24 cellular contexts compared by ENCODE assay signal in the genomic region with DNA sequence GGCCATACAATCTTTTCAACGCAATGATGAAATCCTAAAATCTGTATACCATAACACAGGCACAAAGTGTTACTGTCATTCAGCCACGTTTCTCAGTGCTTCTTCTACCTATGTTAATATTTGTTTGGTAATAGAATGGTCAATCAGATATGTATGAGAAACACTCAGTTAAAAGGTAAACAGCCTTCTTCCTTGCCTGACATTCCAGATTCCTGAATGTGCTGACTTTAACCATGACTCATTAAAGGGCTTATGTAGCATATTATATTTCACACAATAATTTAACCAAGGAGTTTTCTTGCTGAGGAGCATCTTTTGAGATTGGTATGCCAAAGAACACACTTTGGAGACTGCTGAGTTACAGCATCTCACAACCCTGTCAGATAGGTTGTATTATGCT.
A peak's percentile ranks its signal among the peaks of the same experiment; 100 is the strongest.
DNase-seq lines count a peak whose midpoint lies in the region; ATAC-seq, FAIRE-seq and TF ChIP-seq lines count a peak whose summit lies in the region.
"Had no signal": no experiment of that assay in that cellular context is flagged by ENCODE, and none has a peak within 500 bp of the region (broad histone marks: within the 10 kb centered on the region; RNA-seq: fewer than 3 reads in every experiment).

No MANE protein-coding gene starts in this region.

- H3K4me1 ChIP-seq in Panc1 (ENCODE audit: control insufficient read depth, insufficient read depth, low read length), result no peaks in the 10 kb centered on the region

- H3K4me1 Mint-ChIP-seq in activated CD8-positive, alpha-beta memory T cell treated with anti-CD3 and anti-CD28 coated beads, Interleukin-2, amount 10 ng/mL, durations not matched to agents 7 days and 5 days, result no peaks in the 10 kb centered on the region
- H3K4me1 Mint-ChIP-seq: WTC11 had no signal

- TF ChIP-seq CTCF in Panc1 (IDR thresholded peaks at IDR 0.05), result no peak

- intact Hi-C loops in Panc1 (cut with micrococcal nuclease; ENCODE audit: unreplicated experiment), result no loop called here

- TF ChIP-seq POLR2A in H54 (IDR thresholded peaks at IDR 0.05; ENCODE audit: low read depth, low read length), result no peak

- no peak overlapping the region for H3K27ac Mint-ChIP-seq in activated CD8-positive, alpha-beta memory T cell treated with anti-CD3 and anti-CD28 coated beads, Interleukin-2, amount 10 ng/mL, durations not matched to agents 7 days and 5 days
- H3K27ac Mint-ChIP-seq: activated T-helper 2 cell treated with anti-CD3 and anti-CD28 coated beads, Interferon-gamma antibody, Interleukin-2, Interleukin-4, amounts not matched to agents 10 μg/mL and 5 μg/mL and 100 μg/mL, durations not matched to agents 14 hours and 24 hours and 36 hours; HFFc6; WTC11 had no signal

- no peaks in the 10 kb centered on the region for H3K36me3 ChIP-seq in Panc1 (ENCODE audit: control insufficient read depth, insufficient read depth, low read length)

- no peaks in the 10 kb centered on the region for H3K9me3 Mint-ChIP-seq in activated CD8-positive, alpha-beta memory T cell treated with anti-CD3 and anti-CD28 coated beads, Interleukin-2, amount 10 ng/mL, durations not matched to agents 7 days and 5 days (ENCODE audit: low read depth)
- H3K9me3 Mint-ChIP-seq: activated T-helper 2 cell treated with anti-CD3 and anti-CD28 coated beads, Interferon-gamma antibody, Interleukin-2, Interleukin-4, amounts not matched to agents 10 μg/mL and 5 μg/mL and 100 μg/mL, durations not matched to agents 14 hours and 24 hours and 36 hours had no signal

- no TSS peak for BruUV-seq in Panc1 (replicated peaks; lab: Mats Ljungman, UMichigan)

- H3K27ac ChIP-seq in Panc1 (ENCODE audit: low read length), result no peak overlapping the region

- no peak overlapping the region for H3K4me3 Mint-ChIP-seq in activated CD8-positive, alpha-beta memory T cell treated with anti-CD3 and anti-CD28 coated beads, Interleukin-2, amount 10 ng/mL, durations not matched to agents 7 days and 5 days
- H3K4me3 Mint-ChIP-seq: HFFc6, WTC11 had no signal

- no peaks in the 10 kb centered on the region for H3K9me3 ChIP-seq in Panc1 (ENCODE audit: control insufficient read depth, insufficient read depth, low read depth, low read length)

- peak; percentile 88 for FAIRE-seq in H54 (lab: Jason Lieb, UNC)
- FAIRE-seq: K562, kidney had no signal

- H3K27me3 Mint-ChIP-seq in activated CD8-positive, alpha-beta memory T cell treated with anti-CD3 and anti-CD28 coated beads, Interleukin-2, amount 10 ng/mL, durations not matched to agents 7 days and 5 days, result no peaks in the 10 kb centered on the region

- no peaks in the 10 kb centered on the region for H3K27me3 ChIP-seq in Panc1 (ENCODE audit: control insufficient read depth, insufficient read depth, low read length)

- CTCF ChIA-PET in Panc1 (lab: Charles Lee), result no interaction called here
- CTCF ChIA-PET in activated CD8-positive, alpha-beta memory T cell treated with anti-CD3 and anti-CD28 coated beads, Interleukin-2, amount 10 ng/mL, durations not matched to agents 7 days and 5 days (lab: Charles Lee), result no interaction called here

- DNase-seq in H54 (ENCODE audit: insufficient read length, low spot score) (no peak), Panc1 (ENCODE audit: low read depth, low spot score) (peak; percentile 53), dedifferentiated amniotic fluid mesenchymal stem cell (ENCODE audit: extremely low spot score) (peak; percentile 27), non-pigmented ciliary epithelial cell (ENCODE audit: low read depth) (peak; percentile 45), ureter (ENCODE audit: low spot score) (no peak), AML-193 (lab: John Stamatoyannopoulos, UW) (no peak)
- DNase-seq in activated CD8-positive, alpha-beta memory T cell treated with anti-CD3 and anti-CD28 coated beads, Interleukin-2, amount 10 ng/mL, durations not matched to agents 7 days and 5 days, result no peak
- DNase-seq: activated CD8-positive, alpha-beta memory T cell treated with anti-CD3 and anti-CD28 coated beads for 24 hours; anterior cingulate cortex; cortex of kidney; erythroblast; HFFc6; kidney; NCI-H1048; NCI-H69; occipital lobe; stimulated activated CD4-positive, alpha-beta T cell treated with anti-CD3 and anti-CD28 coated beads, Interleukin-2, amount 100 ng/mL, for 48 hours; substantia nigra; T-helper 1 cell had no signal

- POLR2A ChIA-PET in Panc1 (lab: Charles Lee), result no interaction called here

- in situ Hi-C loops in Panc1 (cut with HindIII; ENCODE audit: low pct_unique_long_range_greater_than_20kb, low sequenced_read_pairs), result no loop called here

- H3K36me3 Mint-ChIP-seq in activated CD8-positive, alpha-beta memory T cell treated with anti-CD3 and anti-CD28 coated beads, Interleukin-2, amount 10 ng/mL, durations not matched to agents 7 days and 5 days, result no peaks in the 10 kb centered on the region
- H3K36me3 Mint-ChIP-seq: WTC11 had no signal

- no peak overlapping the region for H3K4me3 ChIP-seq in Panc1 (ENCODE audit: low read depth in 2 of 2, low read length in 2 of 2)
- H3K4me3 ChIP-seq: K562 had no signal

- peak; percentile 66; the same call in 1 of the 2 replicates for ATAC-seq in Panc1
- no peak for ATAC-seq in activated CD8-positive, alpha-beta memory T cell treated with anti-CD3 and anti-CD28 coated beads, Interleukin-2, amount 10 ng/mL, durations not matched to agents 7 days and 5 days
- no peak for ATAC-seq in GM18873 (IDR thresholded peaks at IDR 0.05; ENCODE audit: low FRiP score, unreplicated experiment)
- ATAC-seq: K562, sciatic nerve, WTC11 had no signal

Comparison
In these comparisons a context has a peak if more than half of its experiments do, and no peak if none do; other contexts are left out.
1. DNase-seq: peak in Panc1 (single experiment), dedifferentiated amniotic fluid mesenchymal stem cell (single experiment) and non-pigmented ciliary epithelial cell (single experiment); none in H54 (single experiment), activated CD8-positive, alpha-beta memory T cell treated with anti-CD3 and anti-CD28 coated beads, Interleukin-2, amount 10 ng/mL, durations not matched to agents 7 days and 5 days (single experiment), ureter (single experiment) and AML-193 (0 of 2).